In the genomic region with DNA sequence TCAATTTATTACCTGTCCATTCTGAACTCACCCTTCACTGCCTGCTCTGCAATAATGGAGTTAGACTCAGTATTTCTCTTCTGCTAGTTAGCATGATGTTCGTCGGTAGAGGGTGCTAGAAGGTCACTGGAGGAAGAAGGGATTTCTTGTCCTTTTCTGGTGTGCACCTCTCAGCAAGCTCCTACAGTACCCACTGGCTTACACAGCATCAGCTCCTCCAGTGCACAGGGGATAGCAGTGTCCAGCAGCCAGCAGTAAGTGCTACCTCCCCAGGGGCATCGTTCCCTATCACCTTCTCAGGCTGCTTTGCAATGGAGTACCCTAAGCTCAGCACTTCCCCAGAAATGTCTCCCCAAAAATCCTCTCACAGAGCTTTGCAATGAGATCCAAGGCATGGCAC, we compare ENCODE assay signal across 8 cellular contexts. TPM values are rescaled to one million over a fixed set of nuclear protein-coding genes. Genes with fewer than 3 reads are reported as not detected.
DNase-seq lines count a peak whose midpoint lies in the region; ATAC-seq and TF ChIP-seq lines count a peak whose summit lies in the region.

No MANE protein-coding gene starts in this region.

- no peak overlapping the region for H3K4me3 ChIP-seq in heart left ventricle

- DNase-seq in heart left ventricle (no peak), Right ventricle myocardium superior (no peak), NCI-H146 treated with DMSO at 0.1 percent for 48 hours (lab: John Stamatoyannopoulos, UW; ENCODE audit: unreplicated experiment) (peak; percentile 80), dermis blood vessel endothelial cell (peak; percentile 82), amygdala (lab: John Stamatoyannopoulos, UW) (no peak)
- peak; percentile 14 for DNase-seq in stimulated activated naive CD8-positive, alpha-beta T cell treated with anti-CD3 and anti-CD28 coated beads, Interleukin-15, Interleukin-2, amounts not matched to agents 100 U/mL and 50 U/mL, for 24 hours
- no peak for DNase-seq in central memory CD4-positive, alpha-beta T cell

- no peak for TF ChIP-seq POLR2A in heart left ventricle (IDR thresholded peaks at IDR 0.05)

- intact Hi-C loops in heart left ventricle (cut with DNase I): loop anchor here in 3 of 10 donors (2.0 to 5.0 kb wide), 2 partner anchors 65 to 66 kb away; no protein-coding TSS in a partner anchor
- intact Hi-C loops in Right ventricle myocardium superior (cut with DNase I): no loop called here

- no peak overlapping the region for H3K27ac ChIP-seq in heart left ventricle

- no peaks in the 10 kb centered on the region for H3K36me3 ChIP-seq in heart left ventricle

- no peaks in the 10 kb centered on the region for H3K9me3 ChIP-seq in heart left ventricle

- WGBS in heart left ventricle, 4 donors: 33 to 73% (median 58%) methylated on average over 2 to 3 of the region's 3 CpGs

- peak in 7 of 12 donors; percentile 3 to 48 (median 19) for TF ChIP-seq CTCF in heart left ventricle (IDR thresholded peaks at IDR 0.05)

- H3K27me3 ChIP-seq in heart left ventricle: no peaks in the 10 kb centered on the region

- ATAC-seq in heart left ventricle (peak in 1 of 4 donors; percentile 41), Right ventricle myocardium superior (ENCODE audit: poor library complexity) (no peak), HG02840 (IDR thresholded peaks at IDR 0.05; ENCODE audit: low FRiP score, unreplicated experiment) (no peak)
- peak; percentile 28 for ATAC-seq in stimulated activated naive CD8-positive, alpha-beta T cell treated with anti-CD3 and anti-CD28 coated beads, Interleukin-15, Interleukin-2, amounts not matched to agents 100 U/mL and 50 U/mL, for 24 hours

- H3K4me1 ChIP-seq in heart left ventricle: peaks cover 0 to 3% (median 0%) of the 10 kb centered on the region in 12 donors

RNA-seq across cellular contexts. Expression of a gene that starts 45.9 kb away (rescaled TPM):
- 10 to 100 TPM; 34.0 to 65.3 (median 42.2) TPM for total RNA-seq in heart left ventricle
- 10 to 100 TPM in 1 of 2 donors, 1 to 10 TPM in 1; 3.8 to 13.1 TPM for polyA plus RNA-seq in heart left ventricle
- total RNA-seq in Right ventricle myocardium superior: 33.1 TPM
- 80.0 and 83.3 TPM in 2 replicates for total RNA-seq in dermis blood vessel endothelial cell

Comparison
In these comparisons a context has a peak if more than half of its experiments do, and no peak if none do; other contexts are left out.
1. DNase-seq: peak in NCI-H146 treated with DMSO at 0.1 percent for 48 hours (single experiment), dermis blood vessel endothelial cell (single experiment) and stimulated activated naive CD8-positive, alpha-beta T cell treated with anti-CD3 and anti-CD28 coated beads, Interleukin-15, Interleukin-2, amounts not matched to agents 100 U/mL and 50 U/mL, for 24 hours (single experiment); none in heart left ventricle (0 of 5), Right ventricle myocardium superior (single experiment), amygdala (0 of 56) and central memory CD4-positive, alpha-beta T cell (single experiment).